Comparison of ENCODE assay signal across 1 cellular context in genomic region chr7:121078701-121079227, GRCh38.
TF ChIP-seq lines count a peak whose summit lies in the region.

No MANE protein-coding gene starts in this region.

TF ChIP-seq in HepG2, 621 proteins besides CTCF, POLR2A, EP300 and RAD21:
- no peak for TF ChIP-seq HES4 (CRISPR knock-in tag; IDR thresholded peaks at IDR 0.05; ENCODE audit: borderline replicate concordance)
- no peak for TF ChIP-seq TBP (CRISPR knock-in tag; IDR thresholded peaks at IDR 0.05)
- TF ChIP-seq MZF1 (CRISPR knock-in tag; IDR thresholded peaks at IDR 0.05; ENCODE audit: borderline replicate concordance), result no peak
- TF ChIP-seq ZNF124 (CRISPR knock-in tag; IDR thresholded peaks at IDR 0.05), result no peak
- TF ChIP-seq U2AF2 (IDR thresholded peaks at IDR 0.05; ENCODE audit: low read depth, low read length), result no peak
- no peak for TF ChIP-seq CEBPB (IDR thresholded peaks at IDR 0.05; ENCODE audit: borderline replicate concordance, low read depth, low read length)
- no peak for TF ChIP-seq PRDM10 (CRISPR knock-in tag; IDR thresholded peaks at IDR 0.05; ENCODE audit: low read depth)
- no peak for TF ChIP-seq FOXO4 (CRISPR knock-in tag; conservative IDR thresholded peaks at IDR 0.05)
